ENCODE assay signal across 2 cellular contexts in the genomic region with DNA sequence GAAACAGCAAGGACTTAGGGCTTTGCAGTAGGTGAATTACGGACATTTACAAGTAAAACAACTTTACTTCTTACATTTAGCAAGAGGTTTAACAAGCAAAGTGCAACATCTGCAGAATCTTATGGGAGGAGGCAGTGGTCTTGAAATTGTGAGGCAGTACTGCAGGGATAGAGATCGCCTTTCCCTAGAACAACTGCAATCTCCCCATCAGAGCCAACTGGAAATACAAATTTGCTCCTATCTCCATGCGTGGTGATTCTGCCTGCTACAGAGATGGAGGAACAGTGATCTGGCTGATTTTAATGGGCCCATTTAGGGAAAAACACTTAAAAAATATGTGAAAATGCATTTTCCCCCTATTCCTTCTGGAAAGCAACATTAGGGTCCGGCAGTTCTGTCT.
TF ChIP-seq lines count a peak whose summit lies in the region.

No MANE protein-coding gene starts in this region.

TF ChIP-seq in SK-N-SH, 30 proteins besides CTCF, POLR2A, EP300 and RAD21 (continued from another document):
- TF ChIP-seq PBX3 (IDR thresholded peaks at IDR 0.05) (no peak), FOXJ3 (CRISPR knock-in tag; IDR thresholded peaks at IDR 0.05) (no peak), MEF2A (IDR thresholded peaks at IDR 0.05; ENCODE audit: borderline replicate concordance, low read depth) (no peak), RXRA (IDR thresholded peaks at IDR 0.05; ENCODE audit: borderline replicate concordance, low read depth) (no peak), RFX5 (IDR thresholded peaks at IDR 0.05; ENCODE audit: low read length) (no peak), MXI1 (IDR thresholded peaks at IDR 0.05; ENCODE audit: low read depth, low read length) (peak; percentile 38; the same call in 1 of the 2 replicates), GATA2 (CRISPR knock-in tag; IDR thresholded peaks at IDR 0.05) (peak; percentile 77), CHD2 (IDR thresholded peaks at IDR 0.05; ENCODE audit: low read length, partially characterized antibody) (no peak), GABPA (IDR thresholded peaks at IDR 0.05; ENCODE audit: low read depth) (no peak), ELF1 (IDR thresholded peaks at IDR 0.05) (no peak), JUND (IDR thresholded peaks at IDR 0.05) (no peak), SMC3 (IDR thresholded peaks at IDR 0.05; ENCODE audit: low read depth, low read length) (no peak), SIN3A (IDR thresholded peaks at IDR 0.05; ENCODE audit: borderline replicate concordance, low read depth, low read length) (no peak), IRF3 (IDR thresholded peaks at IDR 0.05; ENCODE audit: low read depth, low read length) (no peak), EZH2phosphoT487 (IDR thresholded peaks at IDR 0.05; ENCODE audit: borderline replicate concordance, low read depth) (no peak)
- TF ChIP-seq, protein P1, sequence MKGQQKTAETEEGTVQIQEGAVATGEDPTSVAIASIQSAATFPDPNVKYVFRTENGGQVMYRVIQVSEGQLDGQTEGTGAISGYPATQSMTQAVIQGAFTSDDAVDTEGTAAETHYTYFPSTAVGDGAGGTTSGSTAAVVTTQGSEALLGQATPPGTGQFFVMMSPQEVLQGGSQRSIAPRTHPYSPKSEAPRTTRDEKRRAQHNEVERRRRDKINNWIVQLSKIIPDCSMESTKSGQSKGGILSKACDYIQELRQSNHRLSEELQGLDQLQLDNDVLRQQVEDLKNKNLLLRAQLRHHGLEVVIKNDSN (IDR thresholded peaks at IDR 0.05; ENCODE audit: borderline replicate concordance, low read depth) = no peak

TF ChIP-seq in SK-N-SH treated with all-trans-retinoic acid at 6 μM for 48 hours, 23 proteins besides CTCF, POLR2A, EP300 and RAD21 (continued from another document):
- TF ChIP-seq POU6F1 (CRISPR knock-in tag; IDR thresholded peaks at IDR 0.05; ENCODE audit: borderline replicate concordance, low read depth) = no peak
- no peak for TF ChIP-seq GLIS3 (CRISPR knock-in tag; IDR thresholded peaks at IDR 0.05)
- no peak for TF ChIP-seq ARNTL (CRISPR knock-in tag; IDR thresholded peaks at IDR 0.05; ENCODE audit: borderline replicate concordance, low read depth)
- no peak for TF ChIP-seq CREB5 (CRISPR knock-in tag; IDR thresholded peaks at IDR 0.05; ENCODE audit: low read depth)
- TF ChIP-seq, protein P2, sequence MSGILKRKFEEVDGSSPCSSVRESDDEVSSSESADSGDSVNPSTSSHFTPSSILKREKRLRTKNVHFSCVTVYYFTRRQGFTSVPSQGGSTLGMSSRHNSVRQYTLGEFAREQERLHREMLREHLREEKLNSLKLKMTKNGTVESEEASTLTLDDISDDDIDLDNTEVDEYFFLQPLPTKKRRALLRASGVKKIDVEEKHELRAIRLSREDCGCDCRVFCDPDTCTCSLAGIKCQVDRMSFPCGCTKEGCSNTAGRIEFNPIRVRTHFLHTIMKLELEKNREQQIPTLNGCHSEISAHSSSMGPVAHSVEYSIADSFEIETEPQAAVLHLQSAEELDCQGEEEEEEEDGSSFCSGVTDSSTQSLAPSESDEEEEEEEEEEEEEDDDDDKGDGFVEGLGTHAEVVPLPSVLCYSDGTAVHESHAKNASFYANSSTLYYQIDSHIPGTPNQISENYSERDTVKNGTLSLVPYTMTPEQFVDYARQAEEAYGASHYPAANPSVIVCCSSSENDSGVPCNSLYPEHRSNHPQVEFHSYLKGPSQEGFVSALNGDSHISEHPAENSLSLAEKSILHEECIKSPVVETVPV (CRISPR knock-in tag; IDR thresholded peaks at IDR 0.05) = no peak
- no peak for TF ChIP-seq ZNF8 (CRISPR knock-in tag; IDR thresholded peaks at IDR 0.05)
